ENCODE assay signal across 31 cellular contexts in genomic region chr15:35080226-35080625, GRCh38. TPM values are rescaled to one million over a fixed set of nuclear protein-coding genes. Genes with fewer than 3 reads are reported as not detected.
"Had no signal": no experiment of that assay in that cellular context is flagged by ENCODE, and none has a peak within 500 bp of the region (broad histone marks: within the 10 kb centered on the region; RNA-seq: fewer than 3 reads in every experiment).

No MANE protein-coding gene starts in this region.

- H3K4me3 ChIP-seq: ascending aorta, cardiac muscle cell, SJCRH30, SK-N-MC had no signal

- H3K4me1 ChIP-seq: ascending aorta, SJCRH30 had no signal

- DNase-seq: activated B cell treated with CpG ODN at 0.5 μM for 24 hours; activated CD4-positive, alpha-beta memory T cell treated with anti-CD3 and anti-CD28 coated beads, Interleukin-2, amount 10 ng/mL, durations not matched to agents 7 days and 5 days; activated CD4-positive, alpha-beta T cell treated with anti-CD3 and anti-CD28 coated beads for 4 hours; activated CD4-positive, CD25-positive, alpha-beta regulatory T cell treated with anti-CD3 and anti-CD28 coated beads, Interleukin-2, amount 50 U/mL, for 72 hours; activated CD8-positive, alpha-beta memory T cell treated with anti-CD3 and anti-CD28 coated beads for 24 hours; activated CD8-positive, alpha-beta memory T cell treated with anti-CD3 and anti-CD28 coated beads, Interleukin-2, amount 10 ng/mL, durations not matched to agents 7 days and 5 days; activated CD8-positive, alpha-beta memory T cell treated with anti-CD3 and anti-CD28 coated beads, Interleukin-2, amount 50 U/mL, for 48 hours; activated effector memory CD4-positive, alpha-beta T cell treated with Interleukin-2 at 50 U/mL for 16 hours; activated naive CD4-positive, alpha-beta T cell treated with anti-CD3 and anti-CD28 coated beads, Interleukin-2, amount 10 ng/mL, durations not matched to agents 7 days and 5 days; activated naive CD8-positive, alpha-beta T cell treated with anti-CD3 and anti-CD28 coated beads, Interleukin-2, amount 50 U/mL, for 24 hours; activated T-cell treated with anti-CD3 and anti-CD28 coated beads, Interleukin-2, amount 50 U/mL, for 48 hours; amniotic stem cell; Karpas-422; KBM-7; NCI-H1105; NCI-H1436; NCI-H1694; NCI-H1930; NCI-H345; NCI-H524 treated with DMSO at 0.1 percent for 48 hours; SHP77; SJCRH30; T-cell; T-helper 17 cell; T-helper 9 cell had no signal

- H3K27me3 ChIP-seq: ascending aorta, cardiac muscle cell, SJCRH30 had no signal

- H3K36me3 ChIP-seq: ascending aorta, cardiac muscle cell, SJCRH30 had no signal

- H3K9me3 ChIP-seq: ascending aorta, SJCRH30 had no signal

- H3K27ac ChIP-seq: ascending aorta, cardiac muscle cell, SJCRH30, SK-N-MC, VCaP had no signal

RNA-seq across cellular contexts. Expression of gene NANOGP8, which starts 4.9 kb away (rescaled TPM):
- total RNA-seq: activated CD4-positive, alpha-beta memory T cell treated with anti-CD3 and anti-CD28 coated beads, Interleukin-2, amount 10 ng/mL, durations not matched to agents 7 days and 5 days; activated CD8-positive, alpha-beta memory T cell treated with anti-CD3 and anti-CD28 coated beads, Interleukin-2, amount 10 ng/mL, durations not matched to agents 7 days and 5 days; ascending aorta; cardiac muscle cell; NCI-H460; RPMI7951; SJCRH30; T-helper 17 cell had no signal
- polyA plus RNA-seq: cardiac muscle cell had no signal
